Comparison of ENCODE assay signal across 8 cellular contexts in genomic region chr3:189967254-189967865, GRCh38.
DNase-seq lines count a peak whose midpoint lies in the region; ATAC-seq, FAIRE-seq and TF ChIP-seq lines count a peak whose summit lies in the region.

No MANE protein-coding gene starts in this region.

- peaks cover 2 to 18% of the 10 kb centered on the region in 2 experiments; a peak in 2 of 4 replicates for H3K4me1 Mint-ChIP-seq in H9
- no peaks in the 10 kb centered on the region for H3K4me1 Mint-ChIP-seq in progenitor cell of endocrine pancreas (ENCODE audit: low read depth)

- H3K27ac Mint-ChIP-seq in H9 (no peak overlapping the region), progenitor cell of endocrine pancreas (no peak overlapping the region)

- DNase-seq in H9 (no peak), MM.1S (peak; percentile 82), SKM-1 treated with dmso at 0.1 percent for 144 hours (lab: John Stamatoyannopoulos, UW; ENCODE audit: unreplicated experiment) (peak; percentile 31), fibroblast of peridontal ligament (ENCODE audit: extremely low read depth) (peak; percentile 83), progenitor cell of endocrine pancreas (ENCODE audit: low spot score, unreplicated experiment) (peak; percentile 16)

- WGBS in H9 (ENCODE audit: extremely low coverage, insufficient read length, low lambda C conversion rate) = no CpG with 5 or more reads among the region's 5 CpGs

- H3K27me3 Mint-ChIP-seq in H9 (ENCODE audit: low read depth) (no peaks in the 10 kb centered on the region), progenitor cell of endocrine pancreas (peaks cover 5% of the 10 kb centered on the region)

- FAIRE-seq in A204.1 (lab: Jason Lieb, UNC) = peak; percentile 93
- FAIRE-seq in G401.6 (lab: Jason Lieb, UNC) = peak; percentile 98

- no peaks in the 10 kb centered on the region for H3K36me3 ChIP-seq in MM.1S (replicated peaks; ENCODE audit: insufficient read depth, low read length)

- no peak overlapping the region for H2BK12ac ChIP-seq in H9 (ENCODE audit: insufficient read length, low read depth, low read length)

- no peak overlapping the region for H4K5ac ChIP-seq in H9 (ENCODE audit: insufficient read length, low read depth, low read length)

- no peak overlapping the region for H3K27ac ChIP-seq in H9 (ENCODE audit: insufficient read length, low read depth, low read length)
- no peak overlapping the region for H3K27ac ChIP-seq in MM.1S (ENCODE audit: low read length)

- peaks cover 8 to 47% (median 47%) of the 10 kb centered on the region in 3 experiments; a peak in 6 of 7 replicates for H3K36me3 Mint-ChIP-seq in H9 (ENCODE audit: insufficient read depth in 1 of 3, low read depth in 3 of 3)
- no peaks in the 10 kb centered on the region for H3K36me3 Mint-ChIP-seq in progenitor cell of endocrine pancreas (ENCODE audit: insufficient read depth)

- no peak overlapping the region for H2AK5ac ChIP-seq in H9 (ENCODE audit: insufficient read length, low read length)

- no peak overlapping the region for H3K4me3 Mint-ChIP-seq in H9
- H3K4me3 Mint-ChIP-seq in progenitor cell of endocrine pancreas (ENCODE audit: low read depth) = no peak overlapping the region

- no peak overlapping the region for H2BK15ac ChIP-seq in H9 (ENCODE audit: low read depth, low read length)

- no peak overlapping the region for H2BK5ac ChIP-seq in H9 (ENCODE audit: insufficient read length, low read length)

- H3K56ac ChIP-seq in H9 (ENCODE audit: insufficient read length, low read depth, low read length) = no peak overlapping the region

- ATAC-seq in HG03039 (IDR thresholded peaks at IDR 0.05; ENCODE audit: unreplicated experiment) = no peak

- no peak overlapping the region for H2BK20ac ChIP-seq in H9 (ENCODE audit: low read depth, low read length, poor library complexity, severe bottlenecking)

- H3T11ph ChIP-seq in H9 (ENCODE audit: low read length) = no peak overlapping the region

- H2AFZ ChIP-seq in H9 (ENCODE audit: low read length) (no peak overlapping the region), MM.1S (ENCODE audit: low read length) (no peak overlapping the region)

- TF ChIP-seq CTCF in H9 (conservative IDR thresholded peaks at IDR 0.05) (peak; percentile 93), MM.1S (IDR thresholded peaks at IDR 0.05; ENCODE audit: low read length) (peak; percentile 93), progenitor cell of endocrine pancreas (IDR thresholded peaks at IDR 0.05; ENCODE audit: unreplicated experiment) (peak; percentile 87)

- no peak overlapping the region for H3K14ac ChIP-seq in H9 (ENCODE audit: insufficient read depth, low read length)

- H3K4me2 ChIP-seq in H9 (ENCODE audit: insufficient read depth, insufficient read length, low read length) (no peak overlapping the region), MM.1S (ENCODE audit: low read depth, low read length) (peak overlapping the region; percentile 13; the same call in 1 of the 2 replicates)

- H3K79me2 ChIP-seq in H9 (ENCODE audit: insufficient read depth, low read length) = peaks cover 1% of the 10 kb centered on the region; the same call in 1 of the 2 replicates
- no peaks in the 10 kb centered on the region for H3K79me2 ChIP-seq in MM.1S (ENCODE audit: low read length)

- H3K9me3 ChIP-seq in H9 (ENCODE audit: control insufficient read depth, low read depth, low read length) = no peaks in the 10 kb centered on the region
- no peaks in the 10 kb centered on the region for H3K9me3 ChIP-seq in MM.1S (replicated peaks; ENCODE audit: insufficient read depth, low read length)

- no peaks in the 10 kb centered on the region for H3F3A ChIP-seq in MM.1S (ENCODE audit: insufficient read depth, low read length)

- H3K4ac ChIP-seq in H9 (ENCODE audit: low read depth, low read length) = no peak overlapping the region

- H4K91ac ChIP-seq in H9 (ENCODE audit: insufficient read length, low read depth, low read length) = no peak overlapping the region

- H3K9me3 Mint-ChIP-seq in H9 (no peaks in the 10 kb centered on the region; a peak in 2 of 5 replicates), progenitor cell of endocrine pancreas (ENCODE audit: low read depth) (no peaks in the 10 kb centered on the region)

- H3K9me2 ChIP-seq in MM.1S (replicated peaks; ENCODE audit: insufficient read depth, low read length) = no peaks in the 10 kb centered on the region

- H3K4me3 ChIP-seq in MM.1S (ENCODE audit: low read length) = no peak overlapping the region

- H3K4me1 ChIP-seq in H9 (ENCODE audit: insufficient read depth, low read length) (no peaks in the 10 kb centered on the region), MM.1S (ENCODE audit: low read length) (peaks cover 9% of the 10 kb centered on the region; the same call in 1 of the 2 replicates)

- no peaks in the 10 kb centered on the region for H3K79me1 ChIP-seq in H9 (ENCODE audit: insufficient read depth, low read depth, low read length, poor library complexity, severe bottlenecking)

- H3K9ac ChIP-seq in H9 (ENCODE audit: extremely low read depth, insufficient read length, low read length) (no peak overlapping the region), MM.1S (ENCODE audit: low read length) (no peak overlapping the region)

- H3K27me3 ChIP-seq in H9 (ENCODE audit: insufficient read depth, low read length) (no peaks in the 10 kb centered on the region), MM.1S (replicated peaks; ENCODE audit: insufficient read depth, low read length) (no peaks in the 10 kb centered on the region)

- no peak overlapping the region for H3K23ac ChIP-seq in H9 (ENCODE audit: insufficient read length, low read depth, low read length)

- H4K20me1 ChIP-seq in H9 (ENCODE audit: control insufficient read depth, insufficient read depth, insufficient read length) = no peaks in the 10 kb centered on the region
- no peaks in the 10 kb centered on the region for H4K20me1 ChIP-seq in MM.1S (ENCODE audit: insufficient read depth, low read length)

- no peak overlapping the region for H2BK120ac ChIP-seq in H9 (ENCODE audit: low read depth, low read length, poor library complexity, severe bottlenecking)

- H3K23me2 ChIP-seq in H9 (ENCODE audit: insufficient read length, low read depth, low read length, poor library complexity, severe bottlenecking) = no peaks in the 10 kb centered on the region

- H3K18ac ChIP-seq in H9 (ENCODE audit: insufficient read length, low read depth, low read length) = no peak overlapping the region

- no peak overlapping the region for H4K8ac ChIP-seq in H9 (replicated peaks; ENCODE audit: insufficient read length, low read depth, low read length)
